ENCODE assay signal across 27 cellular contexts in genomic region chr18:44626807-44627206, GRCh38. TPM values are rescaled to one million over a fixed set of nuclear protein-coding genes. Genes with fewer than 3 reads are reported as not detected.
DNase-seq lines count a peak whose midpoint lies in the region; ATAC-seq and TF ChIP-seq lines count a peak whose summit lies in the region.
"Had no signal": no experiment of that assay in that cellular context is flagged by ENCODE, and none has a peak within 500 bp of the region (broad histone marks: within the 10 kb centered on the region; RNA-seq: fewer than 3 reads in every experiment).

No MANE protein-coding gene starts in this region.

- peaks cover 0 to 24% (median 6%) of the 10 kb centered on the region in 9 donors for H3K4me1 ChIP-seq in heart right ventricle
- peaks cover 11% of the 10 kb centered on the region for H3K4me1 ChIP-seq in SJSA1 (replicated peaks)
- H3K4me1 ChIP-seq in foreskin keratinocyte: peaks cover 3% of the 10 kb centered on the region
- peaks cover 0 to 13% (median 7%) of the 10 kb centered on the region in 5 donors for H3K4me1 ChIP-seq in subcutaneous abdominal adipose tissue (ENCODE audit: control insufficient read depth in 5 of 5, insufficient read depth in 5 of 5, low read length in 5 of 5)
- H3K4me1 ChIP-seq: Caco-2, gastroesophageal sphincter, uterus had no signal

- DNase-seq in heart right ventricle (no peak), Right ventricle myocardium inferior (ENCODE audit: missing footprints) (no peak), SJSA1 (ENCODE audit: low read depth in 1 of 2, low spot score in 2 of 2) (no peak), foreskin keratinocyte (no peak), NCI-H128 (lab: John Stamatoyannopoulos, UW; ENCODE audit: unreplicated experiment) (no peak)
- DNase-seq: ACHN; activated CD4-positive, CD25-positive, alpha-beta regulatory T cell treated with anti-CD3 and anti-CD28 coated beads, Interleukin-2, amount 50 U/mL, for 72 hours; activated CD8-positive, alpha-beta T cell treated with anti-CD3 and anti-CD28 coated beads for 36 hours; Caco-2; erythroblast; HCEC 1CT; Kasumi-1; naive B cell; NCI-H1105 treated with DMSO at 0.1 percent for 48 hours; NCI-H2029 treated with DMSO at 0.1 percent for 48 hours; NCI-H2227 treated with DMSO at 0.1 percent for 48 hours; NCI-H748 treated with DMSO at 0.1 percent for 48 hours; stimulated activated CD4-positive, alpha-beta T cell treated with anti-CD3 and anti-CD28 coated beads, Interleukin-12 subunit alpha, Interleukin-12 subunit beta, amount 100 ng/mL, for 4 hours; stimulated activated CD4-positive, alpha-beta T cell treated with anti-CD3 and anti-CD28 coated beads, Interleukin-4, amount 100 ng/mL, for 24 hours; stimulated activated naive B cell treated with anti-CD40 and anti-IgM and Interleukin-4, amounts not matched to agents 10 μg/mL and 1 μg/mL and 100 μg/mL, for 72 hours; uterus had no signal

- intact Hi-C loops in heart right ventricle (cut with DNase I) (no loop called here), Right ventricle myocardium inferior (cut with DNase I) (no loop called here)

- H3K4me3 ChIP-seq in heart right ventricle (no peak overlapping the region), SJSA1 (no peak overlapping the region), subcutaneous abdominal adipose tissue (ENCODE audit: low read depth in 1 of 5, low read length in 5 of 5) (no peak overlapping the region)
- H3K4me3 ChIP-seq: BLaER1 treated with 17β-estradiol and CSF1 and Interleukin-3, amounts not matched to agents 10 nM and 100 nM; gastroesophageal sphincter; uterus had no signal

- H3K9me3 ChIP-seq in heart right ventricle: no peaks in the 10 kb centered on the region
- H3K9me3 ChIP-seq in SJSA1 (replicated peaks): no peaks in the 10 kb centered on the region
- H3K9me3 ChIP-seq in subcutaneous abdominal adipose tissue (ENCODE audit: control insufficient read depth in 5 of 5, low read length in 5 of 5): no peaks in the 10 kb centered on the region
- H3K9me3 ChIP-seq: BLaER1 treated with 17β-estradiol and CSF1 and Interleukin-3, amounts not matched to agents 10 nM and 100 nM; Caco-2; gastroesophageal sphincter; uterus had no signal

- H3K27ac ChIP-seq in heart right ventricle: no peak overlapping the region
- H3K27ac ChIP-seq in SJSA1: peak overlapping the region; percentile 51
- H3K27ac ChIP-seq in foreskin keratinocyte: peak overlapping the region; percentile 50
- H3K27ac ChIP-seq in subcutaneous abdominal adipose tissue (ENCODE audit: low read depth, low read length): peak overlapping the region; percentile 61
- H3K27ac ChIP-seq: BLaER1 treated with 17β-estradiol and CSF1 and Interleukin-3, amounts not matched to agents 10 nM and 100 nM; gastroesophageal sphincter; uterus had no signal

- H3K27me3 ChIP-seq in heart right ventricle (no peaks in the 10 kb centered on the region), SJSA1 (replicated peaks) (no peaks in the 10 kb centered on the region), foreskin keratinocyte (no peaks in the 10 kb centered on the region), subcutaneous abdominal adipose tissue (ENCODE audit: control insufficient read depth in 5 of 5, insufficient read depth in 4 of 5, low read length in 5 of 5) (no peaks in the 10 kb centered on the region)
- H3K27me3 ChIP-seq: BLaER1 treated with 17β-estradiol and CSF1 and Interleukin-3, amounts not matched to agents 10 nM and 100 nM; gastroesophageal sphincter; uterus had no signal

- ATAC-seq in heart right ventricle: peak in 5 of 8 donors; percentile 49 to 87 (median 65)
- ATAC-seq in Right ventricle myocardium inferior: no peak
- peak; percentile 62 for ATAC-seq in foreskin keratinocyte
- ATAC-seq in GM21723 (IDR thresholded peaks at IDR 0.05; ENCODE audit: unreplicated experiment): no peak
- no peak for ATAC-seq in GM18502 (IDR thresholded peaks at IDR 0.05; ENCODE audit: poor library complexity, unreplicated experiment)
- ATAC-seq: activated CD8-positive, alpha-beta T cell treated with anti-CD3 and anti-CD28 coated beads for 36 hours; gastroesophageal sphincter; HepG2; stimulated activated naive B cell treated with anti-CD40 and anti-IgM and Interleukin-4, amounts not matched to agents 10 μg/mL and 1 μg/mL and 100 μg/mL, for 72 hours had no signal

- WGBS in heart right ventricle, 2 donors: 56 to 67% methylated on average over 2 of the region's 2 CpGs

- H3K36me3 ChIP-seq in heart right ventricle (no peaks in the 10 kb centered on the region), SJSA1 (no peaks in the 10 kb centered on the region), subcutaneous abdominal adipose tissue (ENCODE audit: control insufficient read depth in 5 of 5, insufficient read depth in 5 of 5, low read length in 5 of 5) (no peaks in the 10 kb centered on the region)
- H3K36me3 ChIP-seq: BLaER1 treated with 17β-estradiol and CSF1 and Interleukin-3, amounts not matched to agents 10 nM and 100 nM; gastroesophageal sphincter; uterus had no signal

- no peak overlapping the region for H3K9ac ChIP-seq in subcutaneous abdominal adipose tissue (ENCODE audit: low read length in 5 of 5)
- H3K9ac ChIP-seq: BLaER1 treated with 17β-estradiol and CSF1 and Interleukin-3, amounts not matched to agents 10 nM and 100 nM had no signal

- TF ChIP-seq CTCF in heart right ventricle (IDR thresholded peaks at IDR 0.05): no peak
- TF ChIP-seq CTCF in foreskin keratinocyte (conservative IDR thresholded peaks at IDR 0.05): no peak

RNA-seq across cellular contexts. Expression of gene SETBP1, which starts 53.9 kb away (rescaled TPM):
- total RNA-seq in heart right ventricle (10 to 100 TPM in 2 of 10 donors, 1 to 10 TPM in 8; 4.5 to 12.2 (median 6.3) TPM), Right ventricle myocardium inferior (7.1 TPM), foreskin keratinocyte (5.8 and 9.8 TPM in 2 replicates)
- polyA plus RNA-seq in heart right ventricle (1 to 10 TPM in 1 of 2 donors, under 1 TPM in 1; 0.71 to 1.6 TPM), foreskin keratinocyte (0.94 and 1.1 TPM in 2 replicates)
- 9.9 and 12.6 TPM in 2 replicates for total RNA-seq in SJSA1 (2014; rRNA removed; shearing (Covaris generic))

Comparison
In these comparisons a context has a peak if more than half of its experiments do, and no peak if none do; other contexts are left out.
1. ATAC-seq: peak in heart right ventricle (5 of 8) and foreskin keratinocyte (single experiment); none in Right ventricle myocardium inferior (single experiment), GM21723 (single experiment) and GM18502 (single experiment).
2. H3K27ac ChIP-seq: peak in SJSA1 (single experiment), foreskin keratinocyte (single experiment) and subcutaneous abdominal adipose tissue (single experiment); none in heart right ventricle (0 of 10).